ENCODE assay signal across 8 cellular contexts in genomic region chr2:191014653-191015020, GRCh38. TPM values are rescaled to one million over a fixed set of nuclear protein-coding genes. Genes with fewer than 3 reads are reported as not detected.
DNase-seq lines count a peak whose midpoint lies in the region; ATAC-seq and TF ChIP-seq lines count a peak whose summit lies in the region.

No MANE protein-coding gene starts in this region.

- H3K36me3 ChIP-seq in ovary, result no peaks in the 10 kb centered on the region

- no peak for TF ChIP-seq EP300 in ovary (IDR thresholded peaks at IDR 0.05)

- H3K27me3 ChIP-seq in ovary, result no peaks in the 10 kb centered on the region

- peaks cover 20% of the 10 kb centered on the region for H3K4me1 ChIP-seq in ovary (ENCODE audit: insufficient read depth)

- ATAC-seq in HG03064 (IDR thresholded peaks at IDR 0.05; ENCODE audit: low read depth, unreplicated experiment) (peak; percentile 3), left colon (no peak)

- peak overlapping the region; percentile 95 for H3K27ac ChIP-seq in cingulate gyrus (ENCODE audit: low read depth, low read length)
- H3K27ac ChIP-seq in ovary, result peak overlapping the region; percentile 17 to 75

- no peak for TF ChIP-seq CTCF in ovary (IDR thresholded peaks at IDR 0.05)

- TF ChIP-seq POLR2A in ovary (IDR thresholded peaks at IDR 0.05), result no peak

- DNase-seq in DMS79 treated with DMSO at 0.1 percent for 48 hours (lab: John Stamatoyannopoulos, UW) (peak; percentile 12), ovary (no peak), NOMO-1 treated with dmso at 0.1 percent for 144 hours (lab: John Stamatoyannopoulos, UW; ENCODE audit: unreplicated experiment) (no peak), NCI-H1436 treated with DMSO at 0.1 percent for 48 hours (lab: John Stamatoyannopoulos, UW) (no peak), NCI-H128 (lab: John Stamatoyannopoulos, UW; ENCODE audit: unreplicated experiment) (no peak), left colon (no peak)

- intact Hi-C loops in ovary (cut with DNase I) (loop anchor here in 1 of 4 donors (10.0 kb wide), 1 partner anchor 130 kb away; the partner anchor contains the start of gene GLS), left colon (cut with DNase I, micrococcal nuclease) (no loop called here)

- WGBS in ovary, 3 donors, result 40 to 54% (median 47%) methylated on average over 4 of the region's 4 CpGs

- peak overlapping the region; percentile 100 for H3K4me3 ChIP-seq in ovary

- no peaks in the 10 kb centered on the region for H3K9me3 ChIP-seq in ovary

RNA-seq across cellular contexts. Expression of gene STAT1, which starts 0.7 kb away (rescaled TPM):
- total RNA-seq in ovary, result 10 to 100 TPM; 27.3 to 57.6 (median 46.4) TPM
- polyA plus RNA-seq in ovary, result 10 to 100 TPM; 30.5 to 89.2 TPM
- 10 to 100 TPM; 54.1 to 91.7 TPM for total RNA-seq in left colon
